In the genomic region with DNA sequence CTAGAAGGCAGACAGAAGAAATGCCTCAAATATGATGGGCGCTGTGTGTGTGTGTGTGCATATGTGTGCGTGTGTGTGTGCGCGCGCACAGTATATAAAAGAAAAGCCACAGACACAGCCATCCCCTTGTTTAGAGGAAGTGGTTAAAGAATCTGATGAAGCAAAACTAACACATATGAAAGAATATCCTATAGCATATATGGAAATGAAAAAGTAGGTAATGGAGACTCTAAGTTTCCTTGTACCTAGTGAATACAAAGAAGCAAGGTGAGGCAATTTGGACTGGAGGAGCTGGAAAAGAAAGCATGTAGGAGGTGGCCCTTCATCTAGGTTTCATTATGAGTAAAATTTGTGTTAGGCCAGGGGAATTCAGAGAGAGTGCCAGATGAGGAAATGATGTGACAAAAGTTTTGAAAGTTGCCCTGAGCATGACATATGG, we compare ENCODE assay signal across 12 cellular contexts. TPM values are rescaled to one million over a fixed set of nuclear protein-coding genes. Genes with fewer than 3 reads are reported as not detected.
DNase-seq lines count a peak whose midpoint lies in the region; ATAC-seq lines count a peak whose summit lies in the region.
"Had no signal": no experiment of that assay in that cellular context is flagged by ENCODE, and none has a peak within 500 bp of the region (broad histone marks: within the 10 kb centered on the region; RNA-seq: fewer than 3 reads in every experiment).

No MANE protein-coding gene starts in this region.

- peak; percentile 30 to 54 for ATAC-seq in activated T-cell treated with anti-CD3 and anti-CD28 coated beads, Interleukin-2, amount 50 U/mL, for 4 hours
- ATAC-seq in HG02938 (IDR thresholded peaks at IDR 0.05; ENCODE audit: unreplicated experiment) (peak; percentile 83), T-helper 17 cell (peak; percentile 75)
- ATAC-seq: A549, K562 had no signal

- H3K4me1 Mint-ChIP-seq in activated T-cell treated with anti-CD3 and anti-CD28 coated beads, Interleukin-2, amount 50 U/mL, for 4 hours (ENCODE audit: low read depth): no peaks in the 10 kb centered on the region
- peaks cover 4% of the 10 kb centered on the region for H3K4me1 Mint-ChIP-seq in T-helper 17 cell

- H3K9me3 Mint-ChIP-seq in activated T-cell treated with anti-CD3 and anti-CD28 coated beads, Interleukin-2, amount 50 U/mL, for 4 hours: no peaks in the 10 kb centered on the region

- DNase-seq in activated T-cell treated with anti-CD3 and anti-CD28 coated beads, Interleukin-2, amount 50 U/mL, for 4 hours: no peak
- no peak for DNase-seq in activated T-cell treated with anti-CD3 and anti-CD28 coated beads, Interleukin-2, amount 50 U/mL, for 48 hours
- no peak for DNase-seq in T-helper 17 cell
- DNase-seq in stimulated activated CD8-positive, alpha-beta memory T cell treated with anti-CD3 and anti-CD28 coated beads, Interleukin-4, amount 100 ng/mL, for 48 hours: peak; percentile 24
- DNase-seq in NCI-H2196 (lab: John Stamatoyannopoulos, UW; ENCODE audit: unreplicated experiment): no peak
- no peak for DNase-seq in NK-92 treated with Interleukin-12 subunit alpha and Interleukin-12 subunit beta, amount 100 ng/mL, for 24 hours (lab: John Stamatoyannopoulos, UW)
- no peak for DNase-seq in RPMI8226
- DNase-seq: erythroblast, mammary epithelial cell had no signal

- no peaks in the 10 kb centered on the region for H3K27me3 Mint-ChIP-seq in activated T-cell treated with anti-CD3 and anti-CD28 coated beads, Interleukin-2, amount 50 U/mL, for 4 hours (ENCODE audit: low read depth)
- no peaks in the 10 kb centered on the region for H3K27me3 Mint-ChIP-seq in T-helper 17 cell

- peaks cover 13% of the 10 kb centered on the region for H3K36me3 Mint-ChIP-seq in activated T-cell treated with anti-CD3 and anti-CD28 coated beads, Interleukin-2, amount 50 U/mL, for 4 hours (ENCODE audit: insufficient read depth)
- peaks cover 5% of the 10 kb centered on the region for H3K36me3 Mint-ChIP-seq in T-helper 17 cell (ENCODE audit: low read depth)

- no peak overlapping the region for H3K4me3 Mint-ChIP-seq in activated T-cell treated with anti-CD3 and anti-CD28 coated beads, Interleukin-2, amount 50 U/mL, for 4 hours
- H3K4me3 Mint-ChIP-seq in T-helper 17 cell: no peak overlapping the region

- no peaks in the 10 kb centered on the region for H3K9me3 ChIP-seq in T-helper 17 cell (ENCODE audit: control insufficient read depth, low read length, poor library complexity, severe bottlenecking)
- H3K9me3 ChIP-seq: A549 had no signal

- no peak overlapping the region for H3K27ac Mint-ChIP-seq in T-helper 17 cell

RNA-seq across cellular contexts. Expression of a gene that starts 58.6 kb away (rescaled TPM):
- under 1 TPM; 0.11 to 0.79 (median 0.13) TPM for total RNA-seq in activated T-cell treated with anti-CD3 and anti-CD28 coated beads, Interleukin-2, amount 50 U/mL, for 4 hours
- total RNA-seq in T-helper 17 cell: 1 to 10 TPM; 1.1 to 1.5 TPM
